15 cellular contexts compared by ENCODE assay signal in the genomic region with DNA sequence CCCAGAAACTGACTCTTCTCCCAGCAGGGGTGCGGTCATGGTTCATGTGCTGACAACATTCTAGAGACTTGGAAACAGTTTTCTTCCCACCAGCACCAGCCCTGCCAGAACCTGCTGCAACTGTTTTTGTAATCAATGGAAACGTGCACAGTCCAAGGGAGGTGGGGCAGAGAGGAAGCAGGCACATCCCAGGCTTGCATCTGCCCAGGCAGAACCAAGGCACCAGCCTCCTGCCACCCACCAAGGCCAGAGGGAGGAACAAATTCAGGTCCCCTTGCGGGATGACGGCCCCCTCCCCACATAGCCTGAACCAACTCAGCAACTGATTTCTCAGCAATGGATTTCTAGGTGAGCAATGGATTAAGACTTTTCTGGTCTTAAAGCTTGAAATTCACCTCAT.
A peak's percentile ranks its signal among the peaks of the same experiment; 100 is the strongest.
DNase-seq lines count a peak whose midpoint lies in the region; ATAC-seq and TF ChIP-seq lines count a peak whose summit lies in the region.
"Had no signal": no experiment of that assay in that cellular context is flagged by ENCODE, and none has a peak within 500 bp of the region (broad histone marks: within the 10 kb centered on the region; RNA-seq: fewer than 3 reads in every experiment).

No MANE protein-coding gene starts in this region.

- H3K4me1 Mint-ChIP-seq in natural killer cell treated with Interleukin-12 subunit alpha and Interleukin-12 subunit beta and Interleukin-15 and Interleukin-18, amount 100 ng/mL, for 72 hours (ENCODE audit: low read depth in 2 of 2), result no peaks in the 10 kb centered on the region
- no peaks in the 10 kb centered on the region for H3K4me1 Mint-ChIP-seq in natural killer cell
- H3K4me1 Mint-ChIP-seq: H9 had no signal

- no peak for ATAC-seq in natural killer cell treated with Interleukin-12 subunit alpha and Interleukin-12 subunit beta and Interleukin-15 and Interleukin-18, amount 100 ng/mL, for 72 hours
- ATAC-seq in natural killer cell (no peak), GM19467 (IDR thresholded peaks at IDR 0.05; ENCODE audit: unreplicated experiment) (no peak)
- ATAC-seq: A549; CD8-positive, alpha-beta T cell had no signal

- peaks cover 2 to 8% of the 10 kb centered on the region in 2 donors for H3K27me3 Mint-ChIP-seq in natural killer cell treated with Interleukin-12 subunit alpha and Interleukin-12 subunit beta and Interleukin-15 and Interleukin-18, amount 100 ng/mL, for 72 hours
- peaks cover 2 to 12% of the 10 kb centered on the region in 2 donors for H3K27me3 Mint-ChIP-seq in natural killer cell (ENCODE audit: low read depth in 2 of 2)

- intact Hi-C loops in natural killer cell (cut with micrococcal nuclease), result no loop called here
- intact Hi-C loops in posterior vena cava (cut with DNase I), result no loop called here

- H3K27ac Mint-ChIP-seq in natural killer cell treated with Interleukin-12 subunit alpha and Interleukin-12 subunit beta and Interleukin-15 and Interleukin-18, amount 100 ng/mL, for 72 hours, result no peak overlapping the region
- H3K27ac Mint-ChIP-seq in natural killer cell, result no peak overlapping the region
- H3K27ac Mint-ChIP-seq: CD8-positive, alpha-beta T cell; H9 had no signal

- TF ChIP-seq CTCF in natural killer cell (IDR thresholded peaks at IDR 0.05), result no peak
- TF ChIP-seq CTCF in epithelial cell of esophagus (IDR thresholded peaks at IDR 0.05; ENCODE audit: insufficient read depth, low read depth, low read length, missing control alignments), result no peak

- H3K4me3 Mint-ChIP-seq in natural killer cell treated with Interleukin-12 subunit alpha and Interleukin-12 subunit beta and Interleukin-15 and Interleukin-18, amount 100 ng/mL, for 72 hours, result no peak overlapping the region
- H3K4me3 Mint-ChIP-seq in natural killer cell, result no peak overlapping the region
- H3K4me3 Mint-ChIP-seq: CD8-positive, alpha-beta T cell; H9 had no signal

- peak; percentile 42 for DNase-seq in natural killer cell treated with Interleukin-12 subunit alpha and Interleukin-12 subunit beta and Interleukin-15 and Interleukin-18, amount 100 ng/mL, for 72 hours (ENCODE audit: low spot score)
- DNase-seq in natural killer cell (no peak), epithelial cell of esophagus (ENCODE audit: low read depth) (peak; percentile 19), posterior vena cava (ENCODE audit: low spot score) (peak; percentile 40), iPS-NIHi7 (ENCODE audit: extremely low spot score) (no peak)
- DNase-seq: BE2C; CD8-positive, alpha-beta T cell; COR-L47; DMS153; DMS79 treated with DMSO at 0.1 percent for 48 hours; EL; GOT3; H9 had no signal

- no peak overlapping the region for H3K4me3 ChIP-seq in epithelial cell of esophagus (ENCODE audit: low read length)
- H3K4me3 ChIP-seq: A549 had no signal

- no peaks in the 10 kb centered on the region for H3K36me3 Mint-ChIP-seq in natural killer cell treated with Interleukin-12 subunit alpha and Interleukin-12 subunit beta and Interleukin-15 and Interleukin-18, amount 100 ng/mL, for 72 hours
- H3K36me3 Mint-ChIP-seq in natural killer cell, result no peaks in the 10 kb centered on the region
- H3K36me3 Mint-ChIP-seq: CD8-positive, alpha-beta T cell had no signal

- no peaks in the 10 kb centered on the region for H3K9me3 Mint-ChIP-seq in natural killer cell treated with Interleukin-12 subunit alpha and Interleukin-12 subunit beta and Interleukin-15 and Interleukin-18, amount 100 ng/mL, for 72 hours
- no peaks in the 10 kb centered on the region for H3K9me3 Mint-ChIP-seq in natural killer cell

Comparison
In these comparisons a context has a peak if more than half of its experiments do, and no peak if none do; other contexts are left out.
1. DNase-seq: peak in natural killer cell treated with Interleukin-12 subunit alpha and Interleukin-12 subunit beta and Interleukin-15 and Interleukin-18, amount 100 ng/mL, for 72 hours (single experiment), epithelial cell of esophagus (single experiment) and posterior vena cava (single experiment); none in natural killer cell (single experiment) and iPS-NIHi7 (single experiment).